1 cellular context compared by ENCODE assay signal in the genomic region with DNA sequence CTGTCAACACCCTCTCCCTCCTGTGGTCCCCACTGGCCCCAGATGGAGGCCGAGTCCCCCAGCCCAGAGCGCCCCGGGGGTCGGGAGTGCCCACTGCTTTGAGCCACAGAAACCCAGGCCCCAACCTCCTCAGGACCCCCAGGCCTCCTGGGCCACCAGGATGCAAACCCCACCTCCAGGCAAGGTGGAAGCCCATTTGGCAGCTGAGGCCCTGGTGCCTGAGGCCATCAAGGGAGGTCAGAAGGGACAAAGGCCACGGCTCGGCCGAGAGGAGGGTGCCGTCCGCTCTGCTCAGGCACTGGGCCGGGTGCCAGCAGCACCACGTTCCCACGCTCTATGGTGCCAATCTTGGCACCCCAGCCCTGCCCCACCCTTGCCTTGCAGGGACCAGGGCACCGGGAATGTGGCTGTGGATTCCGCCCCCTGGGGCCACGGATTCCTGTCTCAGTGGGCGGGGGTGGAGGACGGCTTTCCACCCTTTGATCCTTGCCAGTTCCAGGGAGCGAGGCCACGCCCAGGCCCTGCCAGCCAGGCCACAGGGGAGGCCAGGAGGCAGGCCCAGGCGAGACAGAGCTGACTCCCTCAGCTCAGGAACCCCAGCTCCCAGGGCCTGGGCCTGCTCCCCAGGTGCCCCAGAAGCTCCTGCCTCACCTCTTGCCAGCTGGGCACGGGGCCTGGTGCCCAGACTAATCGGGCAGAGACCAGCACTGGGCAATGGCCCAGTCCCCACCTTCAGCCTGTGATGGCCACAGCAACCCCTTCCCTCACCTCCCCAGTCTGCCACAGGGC.
TF ChIP-seq lines count a peak whose summit lies in the region.

No MANE protein-coding gene starts in this region.

TF ChIP-seq in HepG2, 621 proteins besides CTCF, POLR2A, EP300 and RAD21 (continued from another document and continues in another):
- TF ChIP-seq ZSCAN5A (CRISPR knock-in tag; IDR thresholded peaks at IDR 0.05; ENCODE audit: borderline replicate concordance) (no peak), ZNF451 (CRISPR knock-in tag; IDR thresholded peaks at IDR 0.05) (no peak), ZNF329 (CRISPR knock-in tag; IDR thresholded peaks at IDR 0.05; ENCODE audit: low read depth) (no peak), SNAPC4 (CRISPR knock-in tag; IDR thresholded peaks at IDR 0.05) (no peak), CHD4 (IDR thresholded peaks at IDR 0.05; ENCODE audit: borderline replicate concordance, low read length) (no peak), MEIS2 (CRISPR knock-in tag; IDR thresholded peaks at IDR 0.05) (no peak), ZNF883 (CRISPR knock-in tag; IDR thresholded peaks at IDR 0.05; ENCODE audit: not compliant biosample characterization) (no peak), ZBTB1 (CRISPR knock-in tag; IDR thresholded peaks at IDR 0.05; ENCODE audit: borderline replicate concordance) (no peak), ATF5 (CRISPR knock-in tag; IDR thresholded peaks at IDR 0.05; ENCODE audit: low read depth) (no peak), NR3C1 (CRISPR knock-in tag; IDR thresholded peaks at IDR 0.05) (no peak), SMAD9 (CRISPR knock-in tag; IDR thresholded peaks at IDR 0.05) (no peak), AKAP8 (CRISPR knock-in tag; IDR thresholded peaks at IDR 0.05) (no peak), ZNF383 (CRISPR knock-in tag; IDR thresholded peaks at IDR 0.05; ENCODE audit: borderline replicate concordance) (no peak), IRF2 (CRISPR knock-in tag; IDR thresholded peaks at IDR 0.05) (no peak), ZNF547 (CRISPR knock-in tag; IDR thresholded peaks at IDR 0.05) (no peak), NFYC (CRISPR knock-in tag; IDR thresholded peaks at IDR 0.05) (no peak), POLR2AphosphoS5 (IDR thresholded peaks at IDR 0.05; ENCODE audit: low read depth, low read length) (no peak), PCBP1 (IDR thresholded peaks at IDR 0.05; ENCODE audit: borderline replicate concordance, low read depth, low read length) (0 out of 2 replicates have a peak, but pooled peaks have one; percentile 16), CENPX (CRISPR knock-in tag; IDR thresholded peaks at IDR 0.05) (no peak), ZNF644 (CRISPR knock-in tag; IDR thresholded peaks at IDR 0.05; ENCODE audit: low read depth) (no peak), HIVEP1 (CRISPR knock-in tag; IDR thresholded peaks at IDR 0.05) (no peak), ZNF232 (CRISPR knock-in tag; IDR thresholded peaks at IDR 0.05; ENCODE audit: borderline replicate concordance) (no peak), GFI1 (CRISPR knock-in tag; IDR thresholded peaks at IDR 0.05; ENCODE audit: borderline replicate concordance) (peak; percentile 40; the same call in 1 of the 2 replicates), NFAT5 (CRISPR knock-in tag; IDR thresholded peaks at IDR 0.05) (no peak), YEATS4 (CRISPR knock-in tag; IDR thresholded peaks at IDR 0.05; ENCODE audit: borderline replicate concordance) (no peak), KDM3A (CRISPR knock-in tag; IDR thresholded peaks at IDR 0.05; ENCODE audit: low read depth) (no peak), SUZ12 (IDR thresholded peaks at IDR 0.05; ENCODE audit: low read depth, low read length) (no peak), ZNF34 (CRISPR knock-in tag; IDR thresholded peaks at IDR 0.05; ENCODE audit: borderline replicate concordance) (no peak), SATB2 (CRISPR knock-in tag; IDR thresholded peaks at IDR 0.05) (no peak), ZNF263 (CRISPR knock-in tag; IDR thresholded peaks at IDR 0.05) (no peak), PRDM15 (CRISPR knock-in tag; IDR thresholded peaks at IDR 0.05) (no peak), RCOR2 (CRISPR knock-in tag; IDR thresholded peaks at IDR 0.05) (no peak), ZNF776 (CRISPR knock-in tag; IDR thresholded peaks at IDR 0.05) (no peak), ZFP36 (IDR thresholded peaks at IDR 0.05; ENCODE audit: borderline replicate concordance, low read depth, low read length, partially characterized antibody) (no peak), ONECUT2 (CRISPR knock-in tag; IDR thresholded peaks at IDR 0.05) (no peak), NCOA1 (CRISPR knock-in tag; IDR thresholded peaks at IDR 0.05) (no peak), ZNF652 (CRISPR knock-in tag; IDR thresholded peaks at IDR 0.05; ENCODE audit: borderline replicate concordance, low read depth) (no peak), ZNF296 (CRISPR knock-in tag; conservative IDR thresholded peaks at IDR 0.05) (no peak), DNMT3B (CRISPR knock-in tag; conservative IDR thresholded peaks at IDR 0.05) (no peak), KDM4B (CRISPR knock-in tag; IDR thresholded peaks at IDR 0.05) (no peak), RARG (CRISPR knock-in tag; IDR thresholded peaks at IDR 0.05; ENCODE audit: low read depth) (no peak), ASH2L (IDR thresholded peaks at IDR 0.05; ENCODE audit: insufficient read length, low read depth, low read length) (no peak), ZNF7 (CRISPR knock-in tag; IDR thresholded peaks at IDR 0.05) (no peak), JDP2 (CRISPR knock-in tag; IDR thresholded peaks at IDR 0.05; ENCODE audit: borderline replicate concordance) (no peak)
- TF ChIP-seq, protein P1, sequence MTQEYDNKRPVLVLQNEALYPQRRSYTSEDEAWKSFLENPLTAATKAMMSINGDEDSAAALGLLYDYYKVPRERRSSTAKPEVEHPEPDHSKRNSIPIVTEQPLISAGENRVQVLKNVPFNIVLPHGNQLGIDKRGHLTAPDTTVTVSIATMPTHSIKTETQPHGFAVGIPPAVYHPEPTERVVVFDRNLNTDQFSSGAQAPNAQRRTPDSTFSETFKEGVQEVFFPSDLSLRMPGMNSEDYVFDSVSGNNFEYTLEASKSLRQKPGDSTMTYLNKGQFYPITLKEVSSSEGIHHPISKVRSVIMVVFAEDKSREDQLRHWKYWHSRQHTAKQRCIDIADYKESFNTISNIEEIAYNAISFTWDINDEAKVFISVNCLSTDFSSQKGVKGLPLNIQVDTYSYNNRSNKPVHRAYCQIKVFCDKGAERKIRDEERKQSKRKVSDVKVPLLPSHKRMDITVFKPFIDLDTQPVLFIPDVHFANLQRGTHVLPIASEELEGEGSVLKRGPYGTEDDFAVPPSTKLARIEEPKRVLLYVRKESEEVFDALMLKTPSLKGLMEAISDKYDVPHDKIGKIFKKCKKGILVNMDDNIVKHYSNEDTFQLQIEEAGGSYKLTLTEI (CRISPR knock-in tag; conservative IDR thresholded peaks at IDR 0.05) = no peak
- TF ChIP-seq, protein P2, sequence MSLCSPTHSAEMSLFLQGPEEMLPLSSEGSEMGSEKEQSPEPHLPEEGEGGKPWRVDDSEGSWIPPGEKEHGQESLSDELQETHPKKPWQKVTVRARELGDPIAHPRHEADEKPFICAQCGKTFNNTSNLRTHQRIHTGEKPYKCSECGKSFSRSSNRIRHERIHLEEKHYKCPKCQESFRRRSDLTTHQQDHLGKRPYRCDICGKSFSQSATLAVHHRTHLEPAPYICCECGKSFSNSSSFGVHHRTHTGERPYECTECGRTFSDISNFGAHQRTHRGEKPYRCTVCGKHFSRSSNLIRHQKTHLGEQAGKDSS (CRISPR knock-in tag; IDR thresholded peaks at IDR 0.05; ENCODE audit: borderline replicate concordance, low read depth) = no peak
